25 cellular contexts compared by ENCODE assay signal in the genomic region with DNA sequence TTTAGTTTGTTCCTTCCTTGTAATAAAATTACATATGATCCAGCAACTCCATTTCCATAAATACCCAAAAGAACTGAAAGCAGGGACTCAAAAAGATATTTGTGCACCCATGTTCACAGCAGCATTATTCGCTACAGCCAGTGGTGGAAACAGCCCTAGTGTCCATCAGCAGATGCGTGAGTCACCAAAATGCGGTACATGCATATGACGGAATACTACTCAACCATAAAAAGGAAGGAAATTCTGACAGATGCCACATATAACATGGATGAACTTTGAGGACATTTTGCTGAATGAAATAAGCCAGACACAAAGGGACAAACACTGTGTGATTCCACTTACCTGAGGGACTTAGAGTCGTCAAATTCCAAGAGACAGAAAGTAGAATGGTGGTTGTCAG. TPM values are rescaled to one million over a fixed set of nuclear protein-coding genes. Genes with fewer than 3 reads are reported as not detected.
A peak's percentile ranks its signal among the peaks of the same experiment; 100 is the strongest.
DNase-seq lines count a peak whose midpoint lies in the region; ATAC-seq and TF ChIP-seq lines count a peak whose summit lies in the region.
"Had no signal": no experiment of that assay in that cellular context is flagged by ENCODE, and none has a peak within 500 bp of the region (broad histone marks: within the 10 kb centered on the region; RNA-seq: fewer than 3 reads in every experiment).

No MANE protein-coding gene starts in this region.

- H3K27ac ChIP-seq in lower lobe of right lung = peak overlapping the region; percentile 85
- H3K27ac ChIP-seq in upper lobe of right lung = peak overlapping the region; percentile 71

- H3K36me3 Mint-ChIP-seq in activated naive CD4-positive, alpha-beta T cell treated with anti-CD3 and anti-CD28 coated beads, Interleukin-2, amount 50 U/mL, for 24 hours = no peaks in the 10 kb centered on the region
- no peaks in the 10 kb centered on the region for H3K36me3 Mint-ChIP-seq in T-cell
- H3K36me3 Mint-ChIP-seq: type B pancreatic cell had no signal

- no peak overlapping the region for H3K4me3 ChIP-seq in lower lobe of right lung
- H3K4me3 ChIP-seq in upper lobe of right lung = no peak overlapping the region

- intact Hi-C loops in lower lobe of right lung (cut with DNase I) (no loop called here), upper lobe of right lung (cut with DNase I) (no loop called here)

- CTCF ChIA-PET in T-cell (lab: Charles Lee) = no interaction called here

- DNase-seq in activated naive CD4-positive, alpha-beta T cell treated with Interleukin-2 at 50 U/mL for 16 hours = no peak
- DNase-seq in T-cell = no peak
- DNase-seq in lower lobe of right lung = no peak
- no peak for DNase-seq in upper lobe of right lung
- no peak for DNase-seq in SKM-1 treated with dmso at 0.1 percent for 144 hours (lab: John Stamatoyannopoulos, UW; ENCODE audit: unreplicated experiment)
- no peak for DNase-seq in NCI-H748 (lab: John Stamatoyannopoulos, UW; ENCODE audit: unreplicated experiment)
- DNase-seq in NCI-H82 (lab: John Stamatoyannopoulos, UW) = no peak
- DNase-seq: activated CD8-positive, alpha-beta memory T cell treated with anti-CD3 and anti-CD28 coated beads for 24 hours; activated effector memory CD4-positive, alpha-beta T cell treated with Interleukin-2 at 50 U/mL for 16 hours; amygdala; central memory CD4-positive, alpha-beta T cell; effector CD8-positive, alpha-beta T cell; H7; head of caudate nucleus; mesenchymal stem cell; NCI-H187; NCI-H2227 treated with DMSO at 0.1 percent for 48 hours; Right ventricle myocardium superior; spleen had no signal

- H3K9me3 ChIP-seq in lower lobe of right lung (no peaks in the 10 kb centered on the region), upper lobe of right lung (no peaks in the 10 kb centered on the region)
- H3K9me3 ChIP-seq: spleen had no signal

- no peaks in the 10 kb centered on the region for H3K27me3 Mint-ChIP-seq in activated naive CD4-positive, alpha-beta T cell treated with anti-CD3 and anti-CD28 coated beads, Interleukin-2, amount 50 U/mL, for 24 hours
- H3K27me3 Mint-ChIP-seq in T-cell = no peaks in the 10 kb centered on the region
- H3K27me3 Mint-ChIP-seq: type B pancreatic cell had no signal

- ATAC-seq in T-cell (replicated peaks in 1 of 4) = no peak
- ATAC-seq in lower lobe of right lung = no peak
- ATAC-seq in upper lobe of right lung = no peak
- ATAC-seq: HepG2 had no signal

- peaks cover 25% of the 10 kb centered on the region for H3K4me1 Mint-ChIP-seq in activated naive CD4-positive, alpha-beta T cell treated with anti-CD3 and anti-CD28 coated beads, Interleukin-2, amount 50 U/mL, for 24 hours
- H3K4me1 Mint-ChIP-seq in T-cell = peaks cover 25 to 28% (median 26%) of the 10 kb centered on the region in 3 donors

- POLR2A ChIA-PET in T-cell (lab: Charles Lee) = no interaction called here

- no peaks in the 10 kb centered on the region for H3K27me3 ChIP-seq in lower lobe of right lung (ENCODE audit: low read depth)
- no peaks in the 10 kb centered on the region for H3K27me3 ChIP-seq in upper lobe of right lung
- H3K27me3 ChIP-seq: spleen had no signal

- H3K36me3 ChIP-seq in lower lobe of right lung (no peaks in the 10 kb centered on the region), upper lobe of right lung (no peaks in the 10 kb centered on the region)
- H3K36me3 ChIP-seq: spleen had no signal

- peak overlapping the region; percentile 74 for H3K27ac Mint-ChIP-seq in activated naive CD4-positive, alpha-beta T cell treated with anti-CD3 and anti-CD28 coated beads, Interleukin-2, amount 50 U/mL, for 24 hours
- H3K27ac Mint-ChIP-seq in T-cell = peak overlapping the region; percentile 83 to 90
- H3K27ac Mint-ChIP-seq: type B pancreatic cell had no signal

- peaks cover 64% of the 10 kb centered on the region for H3K4me1 ChIP-seq in lower lobe of right lung
- peaks cover 50% of the 10 kb centered on the region for H3K4me1 ChIP-seq in upper lobe of right lung

- H3K4me3 Mint-ChIP-seq in activated naive CD4-positive, alpha-beta T cell treated with anti-CD3 and anti-CD28 coated beads, Interleukin-2, amount 50 U/mL, for 24 hours = peak overlapping the region; percentile 79
- peak overlapping the region; percentile 58 to 86 (median 62) for H3K4me3 Mint-ChIP-seq in T-cell
- H3K4me3 Mint-ChIP-seq: type B pancreatic cell had no signal

- no peaks in the 10 kb centered on the region for H3K9me3 Mint-ChIP-seq in activated naive CD4-positive, alpha-beta T cell treated with anti-CD3 and anti-CD28 coated beads, Interleukin-2, amount 50 U/mL, for 24 hours
- no peaks in the 10 kb centered on the region for H3K9me3 Mint-ChIP-seq in T-cell
- H3K9me3 Mint-ChIP-seq: type B pancreatic cell had no signal

- no peak for TF ChIP-seq CTCF in lower lobe of right lung (IDR thresholded peaks at IDR 0.05)
- TF ChIP-seq CTCF in upper lobe of right lung (IDR thresholded peaks at IDR 0.05) = no peak

RNA-seq across cellular contexts. Expression of gene SLC47A2, which starts 9.1 kb away (rescaled TPM):
- not detected for total RNA-seq in T-cell
- not detected for total RNA-seq in lower lobe of right lung
- total RNA-seq in upper lobe of right lung = not detected
- total RNA-seq: fibroblast of lung; H7; pulmonary artery endothelial cell; Right ventricle myocardium superior; spleen; T-helper 1 cell treated with Interleukin-12 subunit alpha and Interleukin-12 subunit beta and Interleukin-4 antibody, amounts not matched to agents 30 ng/mL and 1 ng/mL, for 36 hours had no signal

RNA-seq across cellular contexts. Expression of gene ALDH3A1, which starts 22.6 kb away (rescaled TPM):
- not detected for total RNA-seq in T-cell
- 6.7 TPM for total RNA-seq in lower lobe of right lung
- total RNA-seq in upper lobe of right lung = 10.5 TPM
- total RNA-seq: T-helper 1 cell treated with Interleukin-12 subunit alpha and Interleukin-12 subunit beta and Interleukin-4 antibody, amounts not matched to agents 30 ng/mL and 1 ng/mL, for 36 hours had no signal
